Comparison of ENCODE assay signal across 13 cellular contexts in genomic region chr4:54586343-54586953, GRCh38.
DNase-seq lines count a peak whose midpoint lies in the region; ATAC-seq and TF ChIP-seq lines count a peak whose summit lies in the region.
"Had no signal": no experiment of that assay in that cellular context is flagged by ENCODE, and none has a peak within 500 bp of the region (broad histone marks: within the 10 kb centered on the region; RNA-seq: fewer than 3 reads in every experiment).

No MANE protein-coding gene starts in this region.

- 86 to 88% methylated on average over 5 of the region's 5 CpGs for WGBS in heart right ventricle, 2 donors

- peak; percentile 0 for DNase-seq in A673 (ENCODE audit: low spot score)
- peak; percentile 83 for DNase-seq in H4 (ENCODE audit: low spot score)
- DNase-seq in RWPE1 (ENCODE audit: low spot score) = peak; percentile 48
- DNase-seq in fibroblast of peridontal ligament (ENCODE audit: extremely low read depth) = peak; percentile 46
- no peak for DNase-seq in heart right ventricle
- no peak for DNase-seq in cerebellar cortex (ENCODE audit: low spot score)
- DNase-seq: activated CD8-positive, alpha-beta memory T cell treated with anti-CD3 and anti-CD28 coated beads, Interleukin-2, amount 50 U/mL, for 48 hours; C1 segment of cervical spinal cord; hypothalamus; stimulated activated CD4-positive, alpha-beta T cell treated with anti-CD3 and anti-CD28 coated beads, Interleukin-15, amount 100 ng/mL, for 24 hours; stimulated activated naive CD4-positive, alpha-beta T cell treated with Interleukin-2 at 50 U/mL for 16 hours had no signal

- no peak for ATAC-seq in GM18511 (IDR thresholded peaks at IDR 0.05; ENCODE audit: unreplicated experiment)
- no peak for ATAC-seq in heart right ventricle
- no peak for ATAC-seq in GM21786 (IDR thresholded peaks at IDR 0.05; ENCODE audit: unreplicated experiment)

- CTCF ChIA-PET in A673 (lab: Charles Lee) (no interaction called here), RWPE1 (lab: Yijun Ruan, JAX) (no interaction called here)

- H3K27me3 ChIP-seq in A673 (replicated peaks; ENCODE audit: insufficient read depth, low read depth, low read length, poor library complexity) (no peaks in the 10 kb centered on the region), heart right ventricle (no peaks in the 10 kb centered on the region)

- no peak overlapping the region for H3K4me3 ChIP-seq in A673 (ENCODE audit: low read depth, low read length, poor library complexity, severe bottlenecking)
- no peak overlapping the region for H3K4me3 ChIP-seq in heart right ventricle

- TF ChIP-seq CTCF in A673 (conservative IDR thresholded peaks at IDR 0.05; ENCODE audit: low read depth, low read length) (no peak), RWPE1 (conservative IDR thresholded peaks at IDR 0.05; ENCODE audit: low read depth) (no peak), heart right ventricle (IDR thresholded peaks at IDR 0.05) (no peak)

- no peaks in the 10 kb centered on the region for H3K9me3 ChIP-seq in A673 (ENCODE audit: low read depth, low read length, poor library complexity, severe bottlenecking)
- H3K9me3 ChIP-seq in heart right ventricle = no peaks in the 10 kb centered on the region

- POLR2A ChIA-PET in A673 (lab: Charles Lee; ENCODE audit: low non-redundant PET) = no interaction called here
- POLR2A ChIA-PET in RWPE1 (lab: Yijun Ruan, JAX; ENCODE audit: low non-redundant PET) = no interaction called here

- intact Hi-C loops in A673 (cut with micrococcal nuclease; ENCODE audit: unreplicated experiment) (no loop called here), heart right ventricle (cut with DNase I) (no loop called here)

- H3K4me1 ChIP-seq in A673 (ENCODE audit: insufficient read depth, low read length, poor library complexity, severe bottlenecking) (no peaks in the 10 kb centered on the region), heart right ventricle (no peaks in the 10 kb centered on the region)

- no TSS peak for BruUV-seq in A673 (replicated peaks; lab: Mats Ljungman, UMichigan)

- H3K27ac ChIP-seq in A673 (ENCODE audit: low read depth, low read length, poor library complexity, severe bottlenecking) (no peak overlapping the region), RWPE1 (peak overlapping the region; percentile 52; the same call in 1 of the 2 replicates), heart right ventricle (no peak overlapping the region)

- H3K36me3 ChIP-seq in A673 (ENCODE audit: insufficient read depth, low read length, poor library complexity, severe bottlenecking) (no peaks in the 10 kb centered on the region), heart right ventricle (no peaks in the 10 kb centered on the region)

Comparison
In these comparisons a context has a peak if more than half of its experiments do, and no peak if none do; other contexts are left out.
1. DNase-seq: peak in A673 (single experiment), H4 (single experiment), RWPE1 (single experiment) and fibroblast of peridontal ligament (single experiment); none in heart right ventricle (0 of 2) and cerebellar cortex (single experiment).